Comparison of ENCODE assay signal across 36 cellular contexts in the genomic region with DNA sequence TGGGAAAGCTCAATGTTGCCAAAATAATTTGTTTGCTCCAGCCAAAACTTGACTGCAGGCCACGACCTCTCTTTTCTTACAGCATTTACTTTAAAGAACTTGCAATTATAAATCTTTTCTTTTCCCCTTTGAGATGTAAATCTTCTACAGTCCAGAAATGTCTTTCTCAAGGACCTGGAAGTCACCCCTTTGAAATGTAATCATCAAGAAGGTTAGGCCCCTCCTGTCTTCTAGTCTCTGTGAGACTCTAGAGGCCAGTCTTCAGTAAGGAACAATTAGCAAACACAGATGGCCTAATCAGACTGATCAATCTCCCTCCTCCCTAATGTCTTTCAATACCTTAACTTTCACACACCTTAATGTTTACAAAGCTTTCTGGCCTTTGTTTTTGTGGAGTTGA.
"Had no signal": no experiment of that assay in that cellular context is flagged by ENCODE, and none has a peak within 500 bp of the region (broad histone marks: within the 10 kb centered on the region; RNA-seq: fewer than 3 reads in every experiment).

No MANE protein-coding gene starts in this region.

- H3K4me1 ChIP-seq: ascending aorta, body of pancreas, breast epithelium had no signal

- H3K36me3 ChIP-seq: ascending aorta, breast epithelium had no signal

- H3K27ac ChIP-seq: ascending aorta, body of pancreas, breast epithelium, PC-9, RWPE1 had no signal

- H3K9me3 ChIP-seq: ascending aorta, body of pancreas, breast epithelium had no signal

- H2AFZ ChIP-seq: PC-9 had no signal

- H3K4me3 ChIP-seq: ascending aorta, body of pancreas, breast epithelium, PC-9 had no signal

- ATAC-seq: activated CD4-positive, alpha-beta T cell treated with anti-CD3 and anti-CD28 coated beads for 36 hours; activated CD4-positive, CD25-positive, alpha-beta regulatory T cell treated with anti-CD3 and anti-CD28 coated beads, Interleukin-2, amount 50 U/mL, for 24 hours; activated CD8-positive, alpha-beta T cell treated with anti-CD3 and anti-CD28 coated beads, Interleukin-2, amount 10 ng/mL, durations not matched to agents 7 days and 5 days; body of pancreas; Right ventricle myocardium inferior; SK-N-SH treated with all-trans-retinoic acid at 6 μM for 48 hours had no signal

- H3K4me2 ChIP-seq: PC-9 had no signal

- DNase-seq: activated CD4-positive, alpha-beta T cell treated with anti-CD3 and anti-CD28 coated beads for 36 hours; activated CD4-positive, alpha-beta T cell treated with anti-CD3 and anti-CD28 coated beads, Interleukin-2, amount 10 ng/mL, durations not matched to agents 7 days and 5 days; activated CD4-positive, alpha-beta T cell treated with anti-CD3 and anti-CD28 coated beads, Interleukin-2, amount 50 U/mL, for 48 hours; activated CD8-positive, alpha-beta T cell treated with anti-CD3 and anti-CD28 coated beads, Interleukin-2, amount 10 ng/mL, durations not matched to agents 7 days and 5 days; activated gamma-delta T cell; activated naive CD4-positive, alpha-beta T cell treated with Interleukin-2 at 50 U/mL for 16 hours; activated naive CD8-positive, alpha-beta T cell treated with anti-CD3 and anti-CD28 coated beads, Interleukin-2, amount 10 ng/mL, durations not matched to agents 7 days and 5 days; activated T-cell treated with anti-CD3 and anti-CD28 coated beads, Interleukin-2, amount 50 U/mL, for 24 hours; amygdala; body of pancreas; caudate nucleus; cerebellar nuclear complex; MM.1S; MV-4-11; NCI-H1092; NCI-H1436 treated with DMSO at 0.1 percent for 48 hours; NCI-H1694 treated with DMSO at 0.1 percent for 48 hours; NCI-H2029; NCI-H345; NCI-H510A; NCI-H526; NCI-H748 treated with DMSO at 0.1 percent for 48 hours; NK-92 treated with Interleukin-12 subunit alpha and Interleukin-12 subunit beta, amount 100 ng/mL, for 24 hours; PC-9; SIG-M5; SW 1271; T-helper 1 cell; T-helper 2 cell; T-helper 9 cell had no signal

- FAIRE-seq: RCC 7860 had no signal

- H3K27me3 ChIP-seq: ascending aorta, body of pancreas, breast epithelium had no signal
